ENCODE assay signal across 30 cellular contexts in the genomic region with DNA sequence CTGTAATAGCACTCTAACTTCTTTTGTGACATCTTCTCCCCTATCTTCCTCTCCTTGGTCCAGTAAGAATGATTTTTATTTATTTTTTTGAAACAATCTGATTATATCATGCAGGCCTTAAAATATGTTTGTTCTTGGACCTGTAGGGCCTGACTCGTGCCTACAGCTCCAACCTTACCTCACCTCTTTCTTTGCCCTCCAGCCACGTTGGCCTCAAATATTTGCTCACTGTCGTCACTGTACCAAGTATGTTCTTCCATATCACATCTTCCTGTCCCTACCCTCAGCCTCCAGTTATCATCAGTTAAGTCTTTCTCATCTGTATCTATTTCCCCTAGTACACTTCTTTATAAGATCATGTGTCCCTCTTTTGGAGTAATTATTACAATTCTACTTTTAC.
"Had no signal": no experiment of that assay in that cellular context is flagged by ENCODE, and none has a peak within 500 bp of the region (broad histone marks: within the 10 kb centered on the region; RNA-seq: fewer than 3 reads in every experiment).

No MANE protein-coding gene starts in this region.

- H3K27me3 ChIP-seq: neural progenitor cell, neutrophil, pancreas, stomach, testis, thyroid gland, uterus had no signal

- H3K4me3 ChIP-seq: left ventricle myocardium inferior, lung, neural progenitor cell, pancreas, prostate gland, skin epidermis, stomach, testis, thyroid gland, uterus had no signal

- H3K4me1 Mint-ChIP-seq: mesothelial cell of epicardium; naive B cell; natural killer cell; nephron progenitor cell; neural progenitor cell; stimulated activated naive B cell treated with anti-CD40 and anti-IgM and Interleukin-4, amounts not matched to agents 10 μg/mL and 1 μg/mL and 100 μg/mL, for 72 hours had no signal

- H3K9me3 ChIP-seq: left ventricle myocardium inferior, neutrophil, pancreas, prostate gland, stomach, testis, thyroid gland, uterus had no signal

- DNase-seq: hypothalamus; islet precursor cell; left ventricle myocardium inferior; mesendoderm; naive B cell; natural killer cell; nephron progenitor cell; occipital lobe; pancreas; posterior cingulate gyrus; retina; right cardiac atrium; stimulated activated CD4-positive, alpha-beta T cell treated with anti-CD3 and anti-CD28 coated beads, Interleukin-12 subunit alpha, Interleukin-12 subunit beta, amount 100 ng/mL, for 4 hours; stimulated activated CD4-positive, alpha-beta T cell treated with anti-CD3 and anti-CD28 coated beads, Interleukin-15, amount 100 ng/mL, for 24 hours; stimulated activated CD4-positive, alpha-beta T cell treated with anti-CD3 and anti-CD28 coated beads, Interleukin-2, amount 100 ng/mL, for 24 hours; stimulated activated CD4-positive, alpha-beta T cell treated with anti-CD3 and anti-CD28 coated beads, Interleukin-4, amount 100 ng/mL, for 1 hour; stimulated activated naive B cell treated with anti-CD40 and anti-IgM and Interleukin-4, amounts not matched to agents 10 μg/mL and 1 μg/mL and 100 μg/mL, for 72 hours; stimulated activated naive CD8-positive, alpha-beta T cell treated with anti-CD3 and anti-CD28 coated beads, Interleukin-15, Interleukin-2, amounts not matched to agents 100 U/mL and 50 U/mL, for 24 hours; stomach; testis; thyroid gland; uterus had no signal

- H3K27ac ChIP-seq: left ventricle myocardium inferior, neural progenitor cell, neutrophil, pancreas, prostate gland, skin epidermis, stomach, testis, thyroid gland, uterus had no signal

- H3K4me1 ChIP-seq: left ventricle myocardium inferior, neural progenitor cell, pancreas, prostate gland, stomach, testis, thyroid gland, uterus had no signal

- H3K4me3 Mint-ChIP-seq: mesothelial cell of epicardium; natural killer cell; nephron progenitor cell; neural progenitor cell; stimulated activated naive B cell treated with anti-CD40 and anti-IgM and Interleukin-4, amounts not matched to agents 10 μg/mL and 1 μg/mL and 100 μg/mL, for 72 hours; type B pancreatic cell had no signal

- ATAC-seq: natural killer cell; pancreas; right cardiac atrium; sciatic nerve; stimulated activated naive B cell treated with anti-CD40 and anti-IgM and Interleukin-4, amounts not matched to agents 10 μg/mL and 1 μg/mL and 100 μg/mL, for 72 hours; stimulated activated naive CD8-positive, alpha-beta T cell treated with anti-CD3 and anti-CD28 coated beads, Interleukin-15, Interleukin-2, amounts not matched to agents 100 U/mL and 50 U/mL, for 24 hours had no signal

- H3K36me3 Mint-ChIP-seq: mesothelial cell of epicardium; naive B cell; neural progenitor cell; stimulated activated naive B cell treated with anti-CD40 and anti-IgM and Interleukin-4, amounts not matched to agents 10 μg/mL and 1 μg/mL and 100 μg/mL, for 72 hours had no signal

- H3K27ac Mint-ChIP-seq: mesothelial cell of epicardium; naive B cell; natural killer cell; nephron progenitor cell; neural progenitor cell; stimulated activated naive B cell treated with anti-CD40 and anti-IgM and Interleukin-4, amounts not matched to agents 10 μg/mL and 1 μg/mL and 100 μg/mL, for 72 hours; type B pancreatic cell had no signal

- H3K36me3 ChIP-seq: left ventricle myocardium inferior, neural progenitor cell, neutrophil, pancreas, prostate gland, stomach, thyroid gland, uterus had no signal

- H3K9me3 Mint-ChIP-seq: mesothelial cell of epicardium, nephron progenitor cell, neural progenitor cell, type B pancreatic cell had no signal

- H3K27me3 Mint-ChIP-seq: naive B cell; stimulated activated naive B cell treated with anti-CD40 and anti-IgM and Interleukin-4, amounts not matched to agents 10 μg/mL and 1 μg/mL and 100 μg/mL, for 72 hours; type B pancreatic cell had no signal
